In the genomic region with DNA sequence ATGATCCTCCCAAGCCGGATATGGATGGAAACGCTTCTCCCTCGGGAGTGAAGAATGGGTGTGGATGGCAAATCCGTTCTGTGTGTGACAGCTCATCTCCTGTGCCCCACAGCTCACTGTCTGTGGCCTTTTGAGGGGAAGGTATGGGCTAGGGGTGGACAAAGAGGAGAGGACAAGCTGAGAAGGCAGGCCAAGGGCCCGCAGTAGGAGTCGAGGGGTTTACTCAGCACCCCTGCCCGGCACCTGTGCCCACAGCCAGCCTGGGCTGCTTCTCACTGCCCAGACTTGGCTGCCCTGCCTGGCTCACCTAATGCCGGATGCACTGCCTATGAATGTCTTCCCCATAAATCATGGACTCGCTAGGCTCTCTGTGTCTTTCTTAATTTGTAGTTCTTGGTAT, we compare ENCODE assay signal across 15 cellular contexts.
DNase-seq lines count a peak whose midpoint lies in the region; ATAC-seq and TF ChIP-seq lines count a peak whose summit lies in the region.
"Had no signal": no experiment of that assay in that cellular context is flagged by ENCODE, and none has a peak within 500 bp of the region (broad histone marks: within the 10 kb centered on the region; RNA-seq: fewer than 3 reads in every experiment).

No MANE protein-coding gene starts in this region.

- no peak overlapping the region for H3K27ac Mint-ChIP-seq in activated CD8-positive, alpha-beta memory T cell treated with anti-CD3 and anti-CD28 coated beads, Interleukin-2, amount 10 ng/mL, durations not matched to agents 7 days and 5 days
- H3K27ac Mint-ChIP-seq: H9 had no signal

- H3K9me3 ChIP-seq in hepatocyte (ENCODE audit: low read depth): no peaks in the 10 kb centered on the region

- peak; percentile 1 for DNase-seq in activated CD8-positive, alpha-beta memory T cell treated with anti-CD3 and anti-CD28 coated beads for 24 hours
- DNase-seq in activated CD8-positive, alpha-beta memory T cell treated with anti-CD3 and anti-CD28 coated beads, Interleukin-2, amount 10 ng/mL, durations not matched to agents 7 days and 5 days: no peak
- DNase-seq in SW480 (ENCODE audit: low spot score) (peak; percentile 21), mesenteric fat pad (ENCODE audit: low spot score) (peak; percentile 74), C1 segment of cervical spinal cord (lab: John Stamatoyannopoulos, UW) (no peak), pons (ENCODE audit: low spot score) (no peak), hepatocyte (ENCODE audit: low spot score) (no peak)
- DNase-seq: COR-L47, DMS53, H9, NCI-H1048, NCI-H1436 treated with DMSO at 0.1 percent for 48 hours, NCI-H2029 treated with DMSO at 0.1 percent for 48 hours, NCI-H524, SHP77 treated with DMSO at 0.1 percent for 48 hours had no signal

- H3K79me2 ChIP-seq in hepatocyte: no peaks in the 10 kb centered on the region

- ATAC-seq in activated CD8-positive, alpha-beta memory T cell treated with anti-CD3 and anti-CD28 coated beads, Interleukin-2, amount 10 ng/mL, durations not matched to agents 7 days and 5 days: no peak

- no peak overlapping the region for H3K4me3 Mint-ChIP-seq in activated CD8-positive, alpha-beta memory T cell treated with anti-CD3 and anti-CD28 coated beads, Interleukin-2, amount 10 ng/mL, durations not matched to agents 7 days and 5 days
- H3K4me3 Mint-ChIP-seq: H9 had no signal

- no peaks in the 10 kb centered on the region for H4K20me1 ChIP-seq in hepatocyte (ENCODE audit: insufficient read depth, poor library complexity, severe bottlenecking)

- H3K27me3 ChIP-seq in hepatocyte: no peaks in the 10 kb centered on the region

- 85% methylated on average over 9 of the region's 9 CpGs for WGBS in hepatocyte (ENCODE audit: low lambda C conversion rate, missing lambda C conversion rate)

- H2AFZ ChIP-seq in hepatocyte: no peak overlapping the region

- no peaks in the 10 kb centered on the region for H3K36me3 ChIP-seq in hepatocyte (replicated peaks; ENCODE audit: insufficient read depth, low read depth)

- no peak overlapping the region for H3K4me2 ChIP-seq in hepatocyte

- no peaks in the 10 kb centered on the region for H3K36me3 Mint-ChIP-seq in activated CD8-positive, alpha-beta memory T cell treated with anti-CD3 and anti-CD28 coated beads, Interleukin-2, amount 10 ng/mL, durations not matched to agents 7 days and 5 days

- no peak overlapping the region for H3K27ac ChIP-seq in hepatocyte

- no peak overlapping the region for H3K4me3 ChIP-seq in hepatocyte

- H3K4me1 Mint-ChIP-seq in activated CD8-positive, alpha-beta memory T cell treated with anti-CD3 and anti-CD28 coated beads, Interleukin-2, amount 10 ng/mL, durations not matched to agents 7 days and 5 days: no peaks in the 10 kb centered on the region

- H3K9me2 ChIP-seq in hepatocyte (replicated peaks; ENCODE audit: insufficient read depth): no peaks in the 10 kb centered on the region

- peaks cover 3% of the 10 kb centered on the region for H3K9me3 Mint-ChIP-seq in activated CD8-positive, alpha-beta memory T cell treated with anti-CD3 and anti-CD28 coated beads, Interleukin-2, amount 10 ng/mL, durations not matched to agents 7 days and 5 days (ENCODE audit: low read depth)
- H3K9me3 Mint-ChIP-seq: H9 had no signal

- no peaks in the 10 kb centered on the region for H3K27me3 Mint-ChIP-seq in activated CD8-positive, alpha-beta memory T cell treated with anti-CD3 and anti-CD28 coated beads, Interleukin-2, amount 10 ng/mL, durations not matched to agents 7 days and 5 days

- TF ChIP-seq CTCF in hepatocyte (IDR thresholded peaks at IDR 0.05; ENCODE audit: poor library complexity): no peak

- CTCF ChIA-PET in activated CD8-positive, alpha-beta memory T cell treated with anti-CD3 and anti-CD28 coated beads, Interleukin-2, amount 10 ng/mL, durations not matched to agents 7 days and 5 days (lab: Charles Lee): no interaction called here

- H3K4me1 ChIP-seq in hepatocyte (ENCODE audit: insufficient read depth): no peaks in the 10 kb centered on the region

Comparison
In these comparisons a context has a peak if more than half of its experiments do, and no peak if none do; other contexts are left out.
1. DNase-seq: peak in activated CD8-positive, alpha-beta memory T cell treated with anti-CD3 and anti-CD28 coated beads for 24 hours (single experiment), SW480 (single experiment) and mesenteric fat pad (single experiment); none in activated CD8-positive, alpha-beta memory T cell treated with anti-CD3 and anti-CD28 coated beads, Interleukin-2, amount 10 ng/mL, durations not matched to agents 7 days and 5 days (single experiment), C1 segment of cervical spinal cord (0 of 14), pons (single experiment) and hepatocyte (single experiment).